9 cellular contexts compared by ENCODE assay signal in the genomic region with DNA sequence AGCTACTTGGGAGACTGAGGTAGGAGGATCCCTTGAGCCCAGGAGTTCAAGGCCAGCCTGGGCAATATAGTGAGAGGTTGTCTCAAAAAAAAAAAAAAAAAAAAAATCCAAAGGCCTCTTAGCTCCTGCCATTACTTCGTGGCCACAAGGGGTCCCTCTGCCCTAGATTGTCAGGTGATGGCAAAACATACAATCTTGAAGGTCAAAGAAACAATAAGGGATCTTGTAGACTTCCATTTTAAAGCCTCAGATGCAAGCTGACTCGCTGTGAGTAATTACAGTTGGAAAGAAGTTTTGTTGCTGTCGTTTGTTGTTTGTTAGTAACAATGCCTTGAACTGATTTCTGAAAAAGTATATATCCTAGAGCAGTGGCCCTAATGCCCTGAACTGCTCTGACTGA. TPM values are rescaled to one million over a fixed set of nuclear protein-coding genes. Genes with fewer than 3 reads are reported as not detected.
DNase-seq lines count a peak whose midpoint lies in the region; ATAC-seq and TF ChIP-seq lines count a peak whose summit lies in the region.
"Had no signal": no experiment of that assay in that cellular context is flagged by ENCODE, and none has a peak within 500 bp of the region (broad histone marks: within the 10 kb centered on the region; RNA-seq: fewer than 3 reads in every experiment).

No MANE protein-coding gene starts in this region.

- H3K4me1 Mint-ChIP-seq in CD4-positive, alpha-beta T cell (ENCODE audit: low read depth), result peaks cover 28% of the 10 kb centered on the region
- H3K4me1 Mint-ChIP-seq in activated naive CD4-positive, alpha-beta T cell treated with anti-CD3 and anti-CD28 coated beads, Interleukin-2, amount 10 ng/mL, durations not matched to agents 7 days and 5 days, result peaks cover 35% of the 10 kb centered on the region

- H3K27ac ChIP-seq in CD4-positive, alpha-beta T cell (ENCODE audit: low read depth, low read length), result no peak overlapping the region
- H3K27ac ChIP-seq: SK-N-MC had no signal

- no peaks in the 10 kb centered on the region for H3K9me3 Mint-ChIP-seq in CD4-positive, alpha-beta T cell
- no peaks in the 10 kb centered on the region for H3K9me3 Mint-ChIP-seq in activated naive CD4-positive, alpha-beta T cell treated with anti-CD3 and anti-CD28 coated beads, Interleukin-2, amount 10 ng/mL, durations not matched to agents 7 days and 5 days

- no peak overlapping the region for H3K4me3 Mint-ChIP-seq in CD4-positive, alpha-beta T cell
- H3K4me3 Mint-ChIP-seq in activated naive CD4-positive, alpha-beta T cell treated with anti-CD3 and anti-CD28 coated beads, Interleukin-2, amount 10 ng/mL, durations not matched to agents 7 days and 5 days, result no peak overlapping the region

- H3K9ac ChIP-seq in NT2/D1 (ENCODE audit: insufficient read length, low read depth), result no peak overlapping the region

- H3K36me3 Mint-ChIP-seq in CD4-positive, alpha-beta T cell (ENCODE audit: low read depth), result no peaks in the 10 kb centered on the region
- H3K36me3 Mint-ChIP-seq in activated naive CD4-positive, alpha-beta T cell treated with anti-CD3 and anti-CD28 coated beads, Interleukin-2, amount 10 ng/mL, durations not matched to agents 7 days and 5 days, result peaks cover 2% of the 10 kb centered on the region

- TF ChIP-seq CTCF in CD4-positive, alpha-beta T cell (IDR thresholded peaks at IDR 0.05), result peak; percentile 58

- no peak overlapping the region for H3K27ac Mint-ChIP-seq in CD4-positive, alpha-beta T cell
- H3K27ac Mint-ChIP-seq in activated naive CD4-positive, alpha-beta T cell treated with anti-CD3 and anti-CD28 coated beads, Interleukin-2, amount 10 ng/mL, durations not matched to agents 7 days and 5 days, result no peak overlapping the region

- POLR2A ChIA-PET in CD4-positive, alpha-beta T cell (lab: Charles Lee), result interaction anchor here (1.1 to 4.2 kb wide), 5 partner anchors 9 to 403 kb away, joined by 6 to 30 read pairs (median 7); partner anchors contain the start of gene PLCL2

- H3K27me3 ChIP-seq in CD4-positive, alpha-beta T cell (ENCODE audit: control insufficient read depth, insufficient read depth, low read length), result no peaks in the 10 kb centered on the region
- H3K27me3 ChIP-seq in NT2/D1 (ENCODE audit: insufficient read depth, insufficient read length), result no peaks in the 10 kb centered on the region

- peak; percentile 30 to 55 (median 44) for DNase-seq in CD4-positive, alpha-beta T cell
- peak; percentile 46 for DNase-seq in NT2/D1 (ENCODE audit: low read depth, low spot score)
- DNase-seq in activated naive CD4-positive, alpha-beta T cell treated with anti-CD3 and anti-CD28 coated beads, Interleukin-2, amount 10 ng/mL, durations not matched to agents 7 days and 5 days, result peak; percentile 72
- peak; percentile 28 for DNase-seq in left kidney (ENCODE audit: low read depth, low spot score)
- DNase-seq in ecto neural progenitor cell (ENCODE audit: low spot score), result no peak

- H3K9me3 ChIP-seq in CD4-positive, alpha-beta T cell (ENCODE audit: control insufficient read depth, low read length), result no peaks in the 10 kb centered on the region
- H3K9me3 ChIP-seq in NT2/D1 (ENCODE audit: insufficient read depth, low read length), result no peaks in the 10 kb centered on the region; the same call in 1 of the 2 replicates

- CTCF ChIA-PET in CD4-positive, alpha-beta T cell (lab: Charles Lee), result interaction anchor here (0.6 to 1.4 kb wide), 24 partner anchors 8 to 578 kb away, joined by 3 to 8 read pairs (median 3); partner anchors contain the start of gene PLCL2
- CTCF ChIA-PET in activated naive CD4-positive, alpha-beta T cell treated with anti-CD3 and anti-CD28 coated beads, Interleukin-2, amount 10 ng/mL, durations not matched to agents 7 days and 5 days (lab: Charles Lee), result interaction anchor here (0.6 to 3.0 kb wide), 17 partner anchors 9 to 887 kb away, joined by 3 to 14 read pairs (median 4); no protein-coding TSS in a partner anchor

- intact Hi-C loops in CD4-positive, alpha-beta T cell (cut with DNase I, micrococcal nuclease), result loop anchor here (5.0 to 10.0 kb wide), 3 partner anchors 206 to 403 kb away; partner anchors contain the start of gene DAZL (in 1 of the 2)

- ATAC-seq in CD4-positive, alpha-beta T cell (ENCODE audit: poor library complexity), result peak; percentile 76
- ATAC-seq in GM19438 (IDR thresholded peaks at IDR 0.05; ENCODE audit: low read depth, unreplicated experiment) (peak; percentile 60), GM18858 (IDR thresholded peaks at IDR 0.05; ENCODE audit: unreplicated experiment) (no peak), HG02610 (IDR thresholded peaks at IDR 0.05; ENCODE audit: unreplicated experiment) (no peak)

- no peak overlapping the region for H3K4me3 ChIP-seq in NT2/D1 (ENCODE audit: insufficient read length, low read depth)
- H3K4me3 ChIP-seq: SK-N-MC had no signal

- H3K36me3 ChIP-seq in NT2/D1 (ENCODE audit: insufficient read depth, insufficient read length, low read length), result no peaks in the 10 kb centered on the region

- no peaks in the 10 kb centered on the region for H3K27me3 Mint-ChIP-seq in CD4-positive, alpha-beta T cell
- peaks cover 8% of the 10 kb centered on the region for H3K27me3 Mint-ChIP-seq in activated naive CD4-positive, alpha-beta T cell treated with anti-CD3 and anti-CD28 coated beads, Interleukin-2, amount 10 ng/mL, durations not matched to agents 7 days and 5 days

- H3K4me1 ChIP-seq in NT2/D1 (ENCODE audit: insufficient read depth, insufficient read length), result no peaks in the 10 kb centered on the region

RNA-seq across cellular contexts. Expression of gene PLCL2, which starts 55.9 kb away (rescaled TPM):
- 10 to 100 TPM; 35.1 to 36.3 TPM for total RNA-seq in CD4-positive, alpha-beta T cell

Comparison
In these comparisons a context has a peak if more than half of its experiments do, and no peak if none do; other contexts are left out.
1. ATAC-seq: peak in CD4-positive, alpha-beta T cell (single experiment) and GM19438 (single experiment); none in GM18858 (single experiment) and HG02610 (single experiment).